Comparison of ENCODE assay signal across 13 cellular contexts in genomic region chr7:116284390-116284789, GRCh38.
"Had no signal": no experiment of that assay in that cellular context is flagged by ENCODE, and none has a peak within 500 bp of the region (broad histone marks: within the 10 kb centered on the region; RNA-seq: fewer than 3 reads in every experiment).

No MANE protein-coding gene starts in this region.

- H3K4me1 Mint-ChIP-seq: central memory CD8-positive, alpha-beta T cell; endodermal cell; stimulated activated naive CD8-positive, alpha-beta T cell treated with anti-CD3 and anti-CD28 coated beads, Interleukin-15, amount 100 ng/mL, for 72 hours had no signal

- H3K27ac Mint-ChIP-seq: endodermal cell; stimulated activated naive CD8-positive, alpha-beta T cell treated with anti-CD3 and anti-CD28 coated beads, Interleukin-15, amount 100 ng/mL, for 72 hours; T-helper 1 cell treated with Interleukin-12 subunit alpha and Interleukin-12 subunit beta and Interleukin-4 antibody, amounts not matched to agents 30 μg/mL and 1 μg/mL, for 36 hours had no signal

- H3K4me3 ChIP-seq: pancreas, vagina had no signal

- H3K27me3 Mint-ChIP-seq: stimulated activated naive CD8-positive, alpha-beta T cell treated with anti-CD3 and anti-CD28 coated beads, Interleukin-15, amount 100 ng/mL, for 72 hours had no signal

- ATAC-seq: esophagus mucosa; left ventricle myocardium superior; pancreas; stimulated activated naive CD8-positive, alpha-beta T cell treated with anti-CD3 and anti-CD28 coated beads, Interleukin-15, amount 100 ng/mL, for 72 hours had no signal

- H3K27me3 ChIP-seq: pancreas, vagina had no signal

- H3K9me3 ChIP-seq: pancreas, vagina had no signal

- DNase-seq: activated CD4-positive, alpha-beta T cell treated with anti-CD3 and anti-CD28 coated beads for 48 hours; activated CD8-positive, alpha-beta memory T cell treated with anti-CD3 and anti-CD28 coated beads for 24 hours; activated naive CD4-positive, alpha-beta T cell treated with Interleukin-2 at 50 U/mL for 16 hours; dermis blood vessel endothelial cell; endodermal cell; left ventricle myocardium superior; pancreas; stimulated activated CD4-positive, alpha-beta T cell treated with anti-CD3 and anti-CD28 coated beads, Interleukin-4, amount 100 ng/mL, for 24 hours; stimulated activated naive CD8-positive, alpha-beta T cell treated with anti-CD3 and anti-CD28 coated beads, Interleukin-15, amount 100 ng/mL, for 72 hours had no signal

- H3K36me3 ChIP-seq: pancreas, vagina had no signal

- H3K27ac ChIP-seq: pancreas, vagina had no signal

- H3K4me1 ChIP-seq: pancreas, vagina had no signal

- H3K4me3 Mint-ChIP-seq: central memory CD8-positive, alpha-beta T cell; endodermal cell; stimulated activated naive CD8-positive, alpha-beta T cell treated with anti-CD3 and anti-CD28 coated beads, Interleukin-15, amount 100 ng/mL, for 72 hours; T-helper 1 cell treated with Interleukin-12 subunit alpha and Interleukin-12 subunit beta and Interleukin-4 antibody, amounts not matched to agents 30 μg/mL and 1 μg/mL, for 36 hours had no signal

- H3K9me3 Mint-ChIP-seq: central memory CD8-positive, alpha-beta T cell; endodermal cell; stimulated activated naive CD8-positive, alpha-beta T cell treated with anti-CD3 and anti-CD28 coated beads, Interleukin-15, amount 100 ng/mL, for 72 hours; T-helper 1 cell treated with Interleukin-12 subunit alpha and Interleukin-12 subunit beta and Interleukin-4 antibody, amounts not matched to agents 30 μg/mL and 1 μg/mL, for 36 hours had no signal
